11 cellular contexts compared by ENCODE assay signal in genomic region chr14:24308342-24309124, GRCh38. TPM values are rescaled to one million over a fixed set of nuclear protein-coding genes. Genes with fewer than 3 reads are reported as not detected.
DNase-seq lines count a peak whose midpoint lies in the region; ATAC-seq and TF ChIP-seq lines count a peak whose summit lies in the region.
"Had no signal": no experiment of that assay in that cellular context is flagged by ENCODE, and none has a peak within 500 bp of the region (broad histone marks: within the 10 kb centered on the region; RNA-seq: fewer than 3 reads in every experiment).

No MANE protein-coding gene starts in this region.

- TF ChIP-seq CTCF in liver (IDR thresholded peaks at IDR 0.05; ENCODE audit: low read depth, low read length, missing input control) = no peak
- peak; percentile 38 for TF ChIP-seq CTCF in type B pancreatic cell (conservative IDR thresholded peaks at IDR 0.05)

- peaks cover 31 to 79% (median 67%) of the 10 kb centered on the region in 4 donors for H3K4me1 ChIP-seq in liver (ENCODE audit: control insufficient read depth in 4 of 4, insufficient read depth in 4 of 4, low read length in 3 of 4)
- H3K4me1 ChIP-seq in aorta (ENCODE audit: control insufficient read depth in 1 of 2, insufficient read depth in 2 of 2, low read length in 2 of 2) = no peaks in the 10 kb centered on the region

- intact Hi-C loops in aorta (cut with DNase I) = no loop called here

- H3K27ac ChIP-seq in liver (ENCODE audit: low read depth in 1 of 2, low read length in 2 of 2) = peak overlapping the region; percentile 92 to 97
- no peak overlapping the region for H3K27ac ChIP-seq in aorta (ENCODE audit: low read depth in 1 of 2, low read length in 2 of 2)
- H3K27ac ChIP-seq: heart left ventricle, parathyroid adenoma had no signal

- ATAC-seq in activated naive CD4-positive, alpha-beta T cell treated with anti-CD3 and anti-CD28 coated beads, Interleukin-2, amount 50 U/mL, for 72 hours = no peak
- no peak for ATAC-seq in activated T-helper 17 cell treated with anti-CD3 and anti-CD28 coated beads, Interleukin-2, amount 50 U/mL, for 72 hours (replicated peaks)
- ATAC-seq in HG02870 (IDR thresholded peaks at IDR 0.05; ENCODE audit: unreplicated experiment) (no peak), GM18502 (IDR thresholded peaks at IDR 0.05; ENCODE audit: poor library complexity, unreplicated experiment) (no peak), aorta (ENCODE audit: low FRiP score) (no peak)

- H3K27me3 ChIP-seq in liver (ENCODE audit: control insufficient read depth in 4 of 4, insufficient read depth in 4 of 4, low read length in 3 of 4) (no peaks in the 10 kb centered on the region), aorta (ENCODE audit: control insufficient read depth in 1 of 2, insufficient read depth in 2 of 2, low read length in 1 of 2) (no peaks in the 10 kb centered on the region)
- H3K27me3 ChIP-seq: heart left ventricle had no signal

- H3K9me3 ChIP-seq in liver (ENCODE audit: control insufficient read depth in 4 of 4, low read length in 3 of 4) = no peaks in the 10 kb centered on the region
- no peaks in the 10 kb centered on the region for H3K9me3 ChIP-seq in aorta (ENCODE audit: control insufficient read depth, low read length)
- H3K9me3 ChIP-seq: heart left ventricle had no signal

- peak overlapping the region; percentile 3 to 10 for H3K27ac Mint-ChIP-seq in activated naive CD4-positive, alpha-beta T cell treated with anti-CD3 and anti-CD28 coated beads, Interleukin-2, amount 50 U/mL, for 72 hours
- H3K27ac Mint-ChIP-seq in activated T-helper 17 cell treated with anti-CD3 and anti-CD28 coated beads, Interleukin-2, amount 50 U/mL, for 72 hours = peak overlapping the region; percentile 68
- peak overlapping the region; percentile 70 for H3K27ac Mint-ChIP-seq in type B pancreatic cell

- H3K4me3 ChIP-seq in liver (ENCODE audit: low read depth in 1 of 3, low read length in 3 of 3) = no peak overlapping the region
- H3K4me3 ChIP-seq in aorta (ENCODE audit: low read length in 2 of 2) = no peak overlapping the region
- H3K4me3 ChIP-seq: heart left ventricle had no signal

- H3K27me3 Mint-ChIP-seq in activated T-helper 17 cell treated with anti-CD3 and anti-CD28 coated beads, Interleukin-2, amount 50 U/mL, for 72 hours = no peaks in the 10 kb centered on the region
- no peaks in the 10 kb centered on the region for H3K27me3 Mint-ChIP-seq in type B pancreatic cell

- no peaks in the 10 kb centered on the region for H3K9me3 Mint-ChIP-seq in activated naive CD4-positive, alpha-beta T cell treated with anti-CD3 and anti-CD28 coated beads, Interleukin-2, amount 50 U/mL, for 72 hours
- H3K9me3 Mint-ChIP-seq in activated T-helper 17 cell treated with anti-CD3 and anti-CD28 coated beads, Interleukin-2, amount 50 U/mL, for 72 hours = no peaks in the 10 kb centered on the region
- no peaks in the 10 kb centered on the region for H3K9me3 Mint-ChIP-seq in type B pancreatic cell

- DNase-seq in activated naive CD4-positive, alpha-beta T cell treated with anti-CD3 and anti-CD28 coated beads, Interleukin-2, amount 50 U/mL, for 72 hours (ENCODE audit: low spot score in 2 of 2) = no peak
- DNase-seq in activated naive CD4-positive, alpha-beta T cell treated with Interleukin-2 at 50 U/mL for 16 hours = no peak
- DNase-seq in type B pancreatic cell (ENCODE audit: extremely low spot score, unreplicated experiment) = no peak
- no peak for DNase-seq in aorta
- DNase-seq: NCI-H1105 had no signal

- H3K4me1 Mint-ChIP-seq in activated T-helper 17 cell treated with anti-CD3 and anti-CD28 coated beads, Interleukin-2, amount 50 U/mL, for 72 hours = peaks cover 41% of the 10 kb centered on the region
- H3K4me1 Mint-ChIP-seq in type B pancreatic cell (ENCODE audit: unreplicated experiment) = peaks cover 7% of the 10 kb centered on the region

- TF ChIP-seq RAD21 in liver (IDR thresholded peaks at IDR 0.05) = no peak

- H3K9ac ChIP-seq in liver (ENCODE audit: low read depth in 1 of 2, low read length in 2 of 2) = peak overlapping the region; percentile 9 to 43
- H3K9ac ChIP-seq: parathyroid adenoma had no signal

- H3K36me3 ChIP-seq in liver (ENCODE audit: control insufficient read depth in 4 of 4, insufficient read depth in 3 of 4, low read depth in 1 of 4, low read length in 3 of 4) = peaks cover 4 to 30% (median 21%) of the 10 kb centered on the region in 4 donors
- H3K36me3 ChIP-seq in aorta (ENCODE audit: control insufficient read depth in 1 of 2, insufficient read depth in 2 of 2, low read length in 1 of 2) = peaks cover 0 to 16% of the 10 kb centered on the region in 2 donors

- peaks cover 10 to 12% of the 10 kb centered on the region in 2 donors for H3K36me3 Mint-ChIP-seq in activated naive CD4-positive, alpha-beta T cell treated with anti-CD3 and anti-CD28 coated beads, Interleukin-2, amount 50 U/mL, for 72 hours
- peaks cover 60% of the 10 kb centered on the region for H3K36me3 Mint-ChIP-seq in activated T-helper 17 cell treated with anti-CD3 and anti-CD28 coated beads, Interleukin-2, amount 50 U/mL, for 72 hours (ENCODE audit: low read depth)
- peaks cover 26% of the 10 kb centered on the region for H3K36me3 Mint-ChIP-seq in type B pancreatic cell

- WGBS in liver = 57% methylated on average over 7 of the region's 7 CpGs
- 90 to 91% methylated on average over 7 of the region's 7 CpGs for WGBS in aorta, 2 donors

- no peak overlapping the region for H3K4me3 Mint-ChIP-seq in activated T-helper 17 cell treated with anti-CD3 and anti-CD28 coated beads, Interleukin-2, amount 50 U/mL, for 72 hours
- no peak overlapping the region for H3K4me3 Mint-ChIP-seq in type B pancreatic cell

TF ChIP-seq in liver, 16 proteins besides CTCF, POLR2A, EP300 and RAD21:
- TF ChIP-seq RXRA (IDR thresholded peaks at IDR 0.05) = peak; percentile 12 to 14
- TF ChIP-seq HNF4A (conservative IDR thresholded peaks at IDR 0.05) = no peak
- TF ChIP-seq YY1 (IDR thresholded peaks at IDR 0.05) = no peak
- TF ChIP-seq SP1 (IDR thresholded peaks at IDR 0.05) = no peak
- no peak for TF ChIP-seq NR2F2 (IDR thresholded peaks at IDR 0.05)
TF ChIP-seq in liver: peak in this region for 1.

RNA-seq across cellular contexts. Expression of gene CIDEB, which starts 0.8 kb away (rescaled TPM):
- 10 to 100 TPM in 1 of 2 donors, 1 to 10 TPM in 1; 6.9 to 17.0 TPM for total RNA-seq in activated naive CD4-positive, alpha-beta T cell treated with anti-CD3 and anti-CD28 coated beads, Interleukin-2, amount 50 U/mL, for 72 hours
- 10 to 100 TPM; 14.9 to 28.1 TPM for total RNA-seq in activated T-helper 17 cell treated with anti-CD3 and anti-CD28 coated beads, Interleukin-2, amount 50 U/mL, for 72 hours
- total RNA-seq in liver = 100 to 1,000 TPM in 1 of 2 donors, 10 to 100 TPM in 1; 32.1 to 142 TPM
- polyA plus RNA-seq in liver = 100 to 1,000 TPM; 176 to 312 TPM
- total RNA-seq in type B pancreatic cell (ENCODE audit: low replicate concordance) = 4.9 and 11.1 TPM in 2 replicates
- 10 to 100 TPM; 12.2 to 13.9 TPM for total RNA-seq in aorta
- 10 to 100 TPM in 1 of 2 donors, 1 to 10 TPM in 1; 3.3 to 17.2 TPM for polyA plus RNA-seq in aorta

RNA-seq across cellular contexts. Expression of gene LTB4R2, which starts 1.4 kb away (rescaled TPM):
- 10 to 100 TPM; 13.7 to 16.2 TPM for total RNA-seq in activated naive CD4-positive, alpha-beta T cell treated with anti-CD3 and anti-CD28 coated beads, Interleukin-2, amount 50 U/mL, for 72 hours
- 10 to 100 TPM in 1 of 2 donors, 1 to 10 TPM in 1; 8.7 to 13.5 TPM for total RNA-seq in activated T-helper 17 cell treated with anti-CD3 and anti-CD28 coated beads, Interleukin-2, amount 50 U/mL, for 72 hours
- total RNA-seq in liver = 10 to 100 TPM in 1 of 2 donors, 1 to 10 TPM in 1; 2.5 to 11.3 TPM
- 1 to 10 TPM in 1 of 2 donors, under 1 TPM in 1; 0.28 to 1.2 TPM for polyA plus RNA-seq in liver
- 6.5 and 9.4 TPM in 2 replicates for total RNA-seq in type B pancreatic cell (ENCODE audit: low replicate concordance)
- 1 to 10 TPM; 3.7 to 5.5 TPM for total RNA-seq in aorta
- polyA plus RNA-seq in aorta = under 1 TPM; 0.38 to 0.95 TPM

RNA-seq across cellular contexts. Expression of gene LTB4R, which starts 2.8 kb away (rescaled TPM):
- total RNA-seq in activated naive CD4-positive, alpha-beta T cell treated with anti-CD3 and anti-CD28 coated beads, Interleukin-2, amount 50 U/mL, for 72 hours = 10 to 100 TPM; 14.0 to 15.8 TPM
- total RNA-seq in activated T-helper 17 cell treated with anti-CD3 and anti-CD28 coated beads, Interleukin-2, amount 50 U/mL, for 72 hours = 10 to 100 TPM; 11.6 to 21.4 TPM
- total RNA-seq in liver (1 to 10 TPM; 2.1 to 5.0 TPM), type B pancreatic cell (ENCODE audit: low replicate concordance) (5.1 and 8.8 TPM in 2 replicates), aorta (1 to 10 TPM; 7.0 to 8.2 TPM)
- polyA plus RNA-seq in liver (1 to 10 TPM in 1 of 2 donors, under 1 TPM in 1; 0.86 to 2.9 TPM), aorta (1 to 10 TPM; 2.9 to 5.2 TPM)

RNA-seq across cellular contexts. Expression of gene NOP9, which starts 8.9 kb away (rescaled TPM):
- total RNA-seq in activated naive CD4-positive, alpha-beta T cell treated with anti-CD3 and anti-CD28 coated beads, Interleukin-2, amount 50 U/mL, for 72 hours = 10 to 100 TPM; 30.5 TPM
- total RNA-seq in activated T-helper 17 cell treated with anti-CD3 and anti-CD28 coated beads, Interleukin-2, amount 50 U/mL, for 72 hours = 10 to 100 TPM; 21.2 to 42.2 TPM
- 10 to 100 TPM; 12.3 to 18.2 TPM for total RNA-seq in liver
- 1 to 10 TPM; 3.8 to 7.1 TPM for polyA plus RNA-seq in liver
- 26.2 and 33.9 TPM in 2 replicates for total RNA-seq in type B pancreatic cell (ENCODE audit: low replicate concordance)
- 10 to 100 TPM; 17.8 to 19.9 TPM for total RNA-seq in aorta
- polyA plus RNA-seq in aorta = 10 to 100 TPM in 1 of 2 donors, 1 to 10 TPM in 1; 7.9 to 10.8 TPM

RNA-seq across cellular contexts. Expression of gene DHRS1, which starts 9.0 kb away (rescaled TPM):
- total RNA-seq in activated naive CD4-positive, alpha-beta T cell treated with anti-CD3 and anti-CD28 coated beads, Interleukin-2, amount 50 U/mL, for 72 hours = 10 to 100 TPM; 13.3 to 17.7 TPM
- total RNA-seq in activated T-helper 17 cell treated with anti-CD3 and anti-CD28 coated beads, Interleukin-2, amount 50 U/mL, for 72 hours = 10 to 100 TPM; 12.6 to 14.2 TPM
- total RNA-seq in liver (10 to 100 TPM; 30.3 to 84.9 TPM), type B pancreatic cell (ENCODE audit: low replicate concordance) (31.4 and 32.9 TPM in 2 replicates), aorta (10 to 100 TPM; 21.2 to 27.3 TPM)
- polyA plus RNA-seq in liver (10 to 100 TPM; 40.3 to 60.1 TPM), aorta (10 to 100 TPM; 29.6 to 33.2 TPM)

Comparison
In these comparisons a context has a peak if more than half of its experiments do, and no peak if none do; other contexts are left out.
1. H3K27ac Mint-ChIP-seq: peak in every context shown above with its lines; median percentile 70 in type B pancreatic cell; 68 in activated T-helper 17 cell treated with anti-CD3 and anti-CD28 coated beads, Interleukin-2, amount 50 U/mL, for 72 hours; 6 in activated naive CD4-positive, alpha-beta T cell treated with anti-CD3 and anti-CD28 coated beads, Interleukin-2, amount 50 U/mL, for 72 hours.
2. H3K27ac ChIP-seq: peak in liver (2 of 2); none in aorta (0 of 2).